Comparison of ENCODE assay signal across 14 cellular contexts in the genomic region with DNA sequence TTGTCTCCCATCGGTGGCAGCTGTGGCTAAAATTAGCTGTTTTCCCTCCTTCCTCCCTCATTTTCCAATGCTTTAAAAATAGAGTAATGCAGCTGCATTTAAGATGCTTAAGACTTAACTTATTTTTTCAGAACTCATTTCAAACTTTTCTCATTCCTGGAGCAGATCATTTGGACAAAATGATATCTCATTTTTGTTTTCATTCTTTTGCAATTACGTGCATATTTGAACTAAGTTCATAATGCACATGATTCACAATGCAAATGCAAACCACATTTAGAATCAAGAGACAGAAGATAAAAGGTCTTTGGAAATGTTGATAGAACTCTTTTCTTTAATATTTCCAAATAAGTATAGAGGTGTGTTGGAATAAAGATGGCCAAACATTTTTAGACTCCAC. TPM values are rescaled to one million over a fixed set of nuclear protein-coding genes. Genes with fewer than 3 reads are reported as not detected.
DNase-seq lines count a peak whose midpoint lies in the region; ATAC-seq, FAIRE-seq and TF ChIP-seq lines count a peak whose summit lies in the region.
"Had no signal": no experiment of that assay in that cellular context is flagged by ENCODE, and none has a peak within 500 bp of the region (broad histone marks: within the 10 kb centered on the region; RNA-seq: fewer than 3 reads in every experiment).

No MANE protein-coding gene starts in this region.

- WGBS in trophoblast cell (ENCODE audit: extremely low coverage, insufficient coverage, insufficient read length), result no CpG with 5 or more reads among the region's 2 CpGs

- TF ChIP-seq CTCF in BJ (IDR thresholded peaks at IDR 0.05; ENCODE audit: insufficient read depth, low read depth, low read length), result no peak
- no peak for TF ChIP-seq CTCF in KMS-11 (conservative IDR thresholded peaks at IDR 0.05; ENCODE audit: low read depth, low read length)
- no peak for TF ChIP-seq CTCF in osteoblast (IDR thresholded peaks at IDR 0.05; ENCODE audit: extremely low read depth, low read depth, low read length)

- no peak overlapping the region for H3K4ac ChIP-seq in trophoblast cell (ENCODE audit: low read depth, low read length)

- H3K4me3 Mint-ChIP-seq in effector memory CD8-positive, alpha-beta T cell, result peak overlapping the region; percentile 50 to 62
- peak overlapping the region in 1 of 10 donors; percentile 4 for H3K4me3 Mint-ChIP-seq in naive thymus-derived CD4-positive, alpha-beta T cell
- H3K4me3 Mint-ChIP-seq: activated T-cell treated with anti-CD3 and anti-CD28 coated beads, Interleukin-2, amount 50 U/mL, for 4 hours had no signal

- no peak overlapping the region for H2BK120ac ChIP-seq in trophoblast cell (ENCODE audit: insufficient read depth, low read length, poor library complexity)

- H3K27me3 ChIP-seq in BJ (ENCODE audit: control insufficient read depth, insufficient read depth, low read length), result no peaks in the 10 kb centered on the region
- H3K27me3 ChIP-seq in KMS-11 (ENCODE audit: insufficient read depth, low read depth), result no peaks in the 10 kb centered on the region
- peaks cover 2% of the 10 kb centered on the region for H3K27me3 ChIP-seq in osteoblast (ENCODE audit: insufficient read depth, low read length)
- H3K27me3 ChIP-seq in naive thymus-derived CD4-positive, alpha-beta T cell (ENCODE audit: control insufficient read depth in 2 of 2, insufficient read depth in 2 of 2, low read length in 2 of 2), result no peaks in the 10 kb centered on the region
- H3K27me3 ChIP-seq in trophoblast cell (ENCODE audit: insufficient read depth, low read length), result no peaks in the 10 kb centered on the region

- no peak overlapping the region for H2AK5ac ChIP-seq in trophoblast cell (ENCODE audit: low read length)

- H3K4me1 ChIP-seq in KMS-11 (ENCODE audit: low read depth, poor library complexity, severe bottlenecking) (peaks cover 28% of the 10 kb centered on the region), osteoblast (ENCODE audit: insufficient read depth, low read length) (peaks cover 19% of the 10 kb centered on the region), trophoblast cell (ENCODE audit: control insufficient read depth in 1 of 2, insufficient read depth in 2 of 2, low read length in 2 of 2) (no peaks in the 10 kb centered on the region)
- no peaks in the 10 kb centered on the region for H3K4me1 ChIP-seq in naive thymus-derived CD4-positive, alpha-beta T cell (ENCODE audit: control insufficient read depth in 2 of 2, insufficient read depth in 2 of 2, low read length in 2 of 2)

- H2BK5ac ChIP-seq in trophoblast cell (ENCODE audit: low read depth, low read length, poor library complexity), result no peak overlapping the region

- CTCF ChIA-PET in BJ (lab: Yijun Ruan, JAX), result interaction anchor here (0.7 to 1.6 kb wide), 8 partner anchors 10 to 226 kb away, joined by 3 to 5 read pairs (median 4); partner anchors contain the start of gene HSPB3
- CTCF ChIA-PET in naive thymus-derived CD4-positive, alpha-beta T cell (lab: Charles Lee), result interaction anchor here (0.6 kb wide), 1 partner anchor 23 kb away, joined by 3 read pairs; no protein-coding TSS in a partner anchor

- H3K4me3 ChIP-seq in BJ (ENCODE audit: low read depth, low read length) (peak overlapping the region; percentile 31), KMS-11 (IDR thresholded peaks at IDR 0.05; ENCODE audit: insufficient read depth, low read depth, low read length) (no peak overlapping the region), osteoblast (ENCODE audit: insufficient read depth, low read length) (peak overlapping the region; percentile 61), trophoblast cell (ENCODE audit: low read depth, low read length) (no peak overlapping the region)
- no peak overlapping the region for H3K4me3 ChIP-seq in naive thymus-derived CD4-positive, alpha-beta T cell (ENCODE audit: low read length)

- H3K4me2 ChIP-seq in KMS-11, result peak overlapping the region; percentile 96
- H3K4me2 ChIP-seq in osteoblast (ENCODE audit: insufficient read depth, low read length), result peak overlapping the region; percentile 77
- no peak overlapping the region for H3K4me2 ChIP-seq in trophoblast cell (ENCODE audit: low read length)

- H3K9me3 ChIP-seq in osteoblast (ENCODE audit: low read depth, low read length), result no peaks in the 10 kb centered on the region
- no peaks in the 10 kb centered on the region for H3K9me3 ChIP-seq in naive thymus-derived CD4-positive, alpha-beta T cell (ENCODE audit: control insufficient read depth in 2 of 3, low read length in 3 of 3)
- no peaks in the 10 kb centered on the region for H3K9me3 ChIP-seq in trophoblast cell (ENCODE audit: insufficient read depth, low read depth, low read length)

- H3K18ac ChIP-seq in trophoblast cell (ENCODE audit: low read length), result no peak overlapping the region

- H3K9ac ChIP-seq in KMS-11 (peak overlapping the region; percentile 80), trophoblast cell (ENCODE audit: low read length) (no peak overlapping the region)

- ATAC-seq in effector memory CD8-positive, alpha-beta T cell (replicated peaks), result no peak
- no peak for ATAC-seq in naive thymus-derived CD4-positive, alpha-beta T cell
- no peak for ATAC-seq in HG03159 (IDR thresholded peaks at IDR 0.05; ENCODE audit: unreplicated experiment)
- ATAC-seq: activated T-cell treated with anti-CD3 and anti-CD28 coated beads, Interleukin-2, amount 50 U/mL, for 4 hours had no signal

- no peak overlapping the region for H4K91ac ChIP-seq in trophoblast cell (ENCODE audit: low read depth, low read length)

- intact Hi-C loops in naive thymus-derived CD4-positive, alpha-beta T cell (cut with micrococcal nuclease), result no loop called here

- no peak overlapping the region for H2BK12ac ChIP-seq in trophoblast cell (ENCODE audit: low read length)

- POLR2A ChIA-PET in BJ (lab: Charles Lee), result interaction anchor here (0.6 to 1.0 kb wide), 3 partner anchors 10 to 160 kb away, joined by 3 to 7 read pairs (median 3); partner anchors contain the start of genes ARL15 and HSPB3
- POLR2A ChIA-PET in naive thymus-derived CD4-positive, alpha-beta T cell (lab: Charles Lee), result no interaction called here

- H4K20me1 ChIP-seq in KMS-11 (ENCODE audit: insufficient read depth) (no peaks in the 10 kb centered on the region), osteoblast (ENCODE audit: insufficient read depth, low read length) (no peaks in the 10 kb centered on the region)

- H3K9me3 Mint-ChIP-seq in effector memory CD8-positive, alpha-beta T cell, result no peaks in the 10 kb centered on the region
- H3K9me3 Mint-ChIP-seq in naive thymus-derived CD4-positive, alpha-beta T cell, result peaks cover 0 to 4% (median 0%) of the 10 kb centered on the region in 11 donors
- H3K9me3 Mint-ChIP-seq: activated T-cell treated with anti-CD3 and anti-CD28 coated beads, Interleukin-2, amount 50 U/mL, for 4 hours had no signal

- H3K27me3 Mint-ChIP-seq in effector memory CD8-positive, alpha-beta T cell, result peaks cover 8 to 14% of the 10 kb centered on the region in 2 donors
- peaks cover 0 to 9% (median 4%) of the 10 kb centered on the region in 5 donors for H3K27me3 Mint-ChIP-seq in naive thymus-derived CD4-positive, alpha-beta T cell

- peak overlapping the region; percentile 65; the same call in 1 of the 2 replicates for H3K27ac ChIP-seq in KMS-11
- peak overlapping the region; percentile 55 for H3K27ac ChIP-seq in osteoblast (ENCODE audit: low read depth, low read length)
- H3K27ac ChIP-seq in naive thymus-derived CD4-positive, alpha-beta T cell (ENCODE audit: low read depth, low read length), result no peak overlapping the region
- no peak overlapping the region for H3K27ac ChIP-seq in trophoblast cell (ENCODE audit: low read depth, low read length)

- H3K23ac ChIP-seq in trophoblast cell (ENCODE audit: low read length), result no peak overlapping the region

- no peaks in the 10 kb centered on the region for H3K36me3 ChIP-seq in BJ (ENCODE audit: control insufficient read depth, insufficient read depth, low read length)
- H3K36me3 ChIP-seq in KMS-11 (ENCODE audit: insufficient read depth), result no peaks in the 10 kb centered on the region
- no peaks in the 10 kb centered on the region for H3K36me3 ChIP-seq in osteoblast (ENCODE audit: insufficient read depth, low read length)
- H3K36me3 ChIP-seq in naive thymus-derived CD4-positive, alpha-beta T cell (ENCODE audit: control insufficient read depth in 2 of 3, insufficient read depth in 3 of 3, low read length in 3 of 3), result no peaks in the 10 kb centered on the region
- H3K36me3 ChIP-seq in trophoblast cell (ENCODE audit: control insufficient read depth in 1 of 2, insufficient read depth in 2 of 2, low read length in 2 of 2), result no peaks in the 10 kb centered on the region

- no peaks in the 10 kb centered on the region for H3K36me3 Mint-ChIP-seq in effector memory CD8-positive, alpha-beta T cell (ENCODE audit: insufficient read depth)
- H3K36me3 Mint-ChIP-seq in naive thymus-derived CD4-positive, alpha-beta T cell, result peaks cover 0 to 5% (median 0%) of the 10 kb centered on the region in 5 donors

- H3K14ac ChIP-seq in trophoblast cell (ENCODE audit: low read length), result no peak overlapping the region

- FAIRE-seq in RCC 7860 (lab: Jason Lieb, UNC), result no peak

- DNase-seq in BJ (ENCODE audit: low read depth) (peak; percentile 51), osteoblast (ENCODE audit: insufficient read length, low spot score, missing footprints) (no peak), RCC 7860 (ENCODE audit: low spot score) (no peak), trophoblast cell (no peak)
- no peak for DNase-seq in effector memory CD8-positive, alpha-beta T cell
- no peak for DNase-seq in naive thymus-derived CD4-positive, alpha-beta T cell
- DNase-seq: activated CD4-positive, CD25-positive, alpha-beta regulatory T cell; activated T-cell treated with anti-CD3 and anti-CD28 coated beads, Interleukin-2, amount 50 U/mL, for 4 hours; NCI-H187 treated with DMSO at 0.1 percent for 48 hours; NCI-H69 had no signal

- peak overlapping the region; percentile 91 for H2AFZ ChIP-seq in KMS-11 (ENCODE audit: low read depth)
- peak overlapping the region; percentile 74 for H2AFZ ChIP-seq in osteoblast (ENCODE audit: low read length)
- H2AFZ ChIP-seq in trophoblast cell (ENCODE audit: insufficient read depth, low read length, poor library complexity), result no peak overlapping the region

- H4K8ac ChIP-seq in trophoblast cell (ENCODE audit: low read depth, low read length), result no peak overlapping the region

- peaks cover 5 to 9% of the 10 kb centered on the region in 2 donors for H3K4me1 Mint-ChIP-seq in effector memory CD8-positive, alpha-beta T cell (ENCODE audit: low read depth in 2 of 2)
- peaks cover 0 to 9% (median 8%) of the 10 kb centered on the region in 7 donors for H3K4me1 Mint-ChIP-seq in naive thymus-derived CD4-positive, alpha-beta T cell

- peak overlapping the region; percentile 45 to 47 for H3K27ac Mint-ChIP-seq in effector memory CD8-positive, alpha-beta T cell
- peak overlapping the region in 1 of 9 donors; percentile 16 for H3K27ac Mint-ChIP-seq in naive thymus-derived CD4-positive, alpha-beta T cell

- H3K79me1 ChIP-seq in trophoblast cell (ENCODE audit: low read length), result no peaks in the 10 kb centered on the region

- no peak overlapping the region for H4K12ac ChIP-seq in trophoblast cell (ENCODE audit: low read depth, low read length)

- no peaks in the 10 kb centered on the region for H3K79me2 ChIP-seq in KMS-11 (ENCODE audit: insufficient read depth, low read depth)
- H3K79me2 ChIP-seq in osteoblast (ENCODE audit: insufficient read depth, low read length), result no peaks in the 10 kb centered on the region
- H3K79me2 ChIP-seq in trophoblast cell (ENCODE audit: control insufficient read depth, insufficient read depth, low read length, poor library complexity), result no peaks in the 10 kb centered on the region

RNA-seq across cellular contexts. Expression of gene HSPB3, which starts 14.7 kb away (rescaled TPM):
- polyA plus RNA-seq in BJ (2011; rRNA removed), result 14.4 and 22.2 TPM in 2 replicates
- 5.5 and 5.8 TPM in 2 replicates for polyA minus RNA-seq in BJ (2011; rRNA and poly(A)+ RNA removed)
- not detected in 2 replicates for total RNA-seq in osteoblast
- not detected for total RNA-seq in naive thymus-derived CD4-positive, alpha-beta T cell
- not detected for polyA plus RNA-seq in naive thymus-derived CD4-positive, alpha-beta T cell
- polyA plus RNA-seq in trophoblast cell (2013), result not detected in 2 replicates
- total RNA-seq: activated T-cell treated with anti-CD3 and anti-CD28 coated beads, Interleukin-2, amount 50 U/mL, for 4 hours; renal cortical epithelial cell; subcutaneous adipose tissue had no signal

RNA-seq across cellular contexts. Expression of gene SNX18, which starts 47.4 kb away (rescaled TPM):
- 33.3 and 47.0 TPM in 2 replicates for polyA plus RNA-seq in BJ (2011; rRNA removed)
- polyA minus RNA-seq in BJ (2011; rRNA and poly(A)+ RNA removed), result 61.0 and 66.9 TPM in 2 replicates
- total RNA-seq in osteoblast, result 69.0 and 86.5 TPM in 2 replicates
- 10 to 100 TPM; 14.3 to 40.9 (median 28.1) TPM for total RNA-seq in naive thymus-derived CD4-positive, alpha-beta T cell
- polyA plus RNA-seq in naive thymus-derived CD4-positive, alpha-beta T cell, result 1 to 10 TPM; 3.2 to 3.7 TPM
- 13.2 and 13.6 TPM in 2 replicates for polyA plus RNA-seq in trophoblast cell (2013)

Comparison
In these comparisons a context has a peak if more than half of its experiments do, and no peak if none do; other contexts are left out.
1. H3K4me3 ChIP-seq: peak in BJ (single experiment) and osteoblast (single experiment); none in KMS-11 (single experiment), naive thymus-derived CD4-positive, alpha-beta T cell (single experiment) and trophoblast cell (single experiment).
2. H3K27ac ChIP-seq: peak in KMS-11 (single experiment) and osteoblast (single experiment); none in naive thymus-derived CD4-positive, alpha-beta T cell (single experiment) and trophoblast cell (single experiment).